8 cellular contexts compared by ENCODE assay signal in genomic region chr12:57838594-57839302, GRCh38.
A peak's percentile ranks its signal among the peaks of the same experiment; 100 is the strongest.
DNase-seq lines count a peak whose midpoint lies in the region; ATAC-seq and TF ChIP-seq lines count a peak whose summit lies in the region.

No MANE protein-coding gene starts in this region.

- in situ Hi-C loops in GM13976 (cut with MboI; ENCODE audit: low sequenced_read_pairs, unreplicated experiment): no loop called here

- H3K27ac ChIP-seq in BLaER1 (peak overlapping the region; percentile 24; the same call in 1 of the 2 replicates), mucosa of rectum (ENCODE audit: low read depth in 2 of 2, low read length in 2 of 2) (peak overlapping the region; percentile 19 to 24)

- TF ChIP-seq CTCF in HFF-Myc (IDR thresholded peaks at IDR 0.05; ENCODE audit: low read depth, low read length, missing control alignments): no peak
- TF ChIP-seq CTCF in GM13976 (IDR thresholded peaks at IDR 0.05; ENCODE audit: borderline replicate concordance, control extremely low read depth, extremely low read depth, insufficient read depth, missing control alignments): no peak

- H4K20me1 ChIP-seq in BLaER1: peaks cover 100% of the 10 kb centered on the region

- 0 out of 2 replicates have a peak overlapping the region, but pooled peaks have one; percentile 2 for H3K4me3 ChIP-seq in BLaER1
- peak overlapping the region; percentile 43; the same call in 1 of the 2 replicates for H3K4me3 ChIP-seq in HFF-Myc (replicated peaks; ENCODE audit: low read depth, low read length)
- peak overlapping the region in 1 of 2 donors; percentile 51 for H3K4me3 ChIP-seq in mucosa of rectum (ENCODE audit: low read length in 2 of 2)

- H3K36me3 ChIP-seq in BLaER1 (0 out of 2 replicates have a peak, but pooled peaks cover 6% of the 10 kb centered on the region), mucosa of rectum (ENCODE audit: control insufficient read depth in 2 of 2, insufficient read depth in 2 of 2, low read length in 2 of 2) (peaks cover 0 to 8% of the 10 kb centered on the region in 2 donors)

- H3K27me3 ChIP-seq in BLaER1 (no peaks in the 10 kb centered on the region), mucosa of rectum (ENCODE audit: control insufficient read depth in 2 of 2, insufficient read depth in 2 of 2, low read length in 2 of 2) (no peaks in the 10 kb centered on the region)

- peaks cover 100% of the 10 kb centered on the region for H3K4me1 ChIP-seq in BLaER1
- peaks cover 86 to 90% of the 10 kb centered on the region in 2 donors for H3K4me1 ChIP-seq in mucosa of rectum (ENCODE audit: control insufficient read depth in 2 of 2, insufficient read depth in 2 of 2, low read length in 2 of 2)

- H3K4me2 ChIP-seq in BLaER1: peak overlapping the region; percentile 86

- H3K9me3 ChIP-seq in BLaER1: no peaks in the 10 kb centered on the region
- H3K9me3 ChIP-seq in mucosa of rectum (ENCODE audit: control insufficient read depth in 2 of 2, low read length in 2 of 2): no peaks in the 10 kb centered on the region

- no peak for ATAC-seq in HG03045 (IDR thresholded peaks at IDR 0.05; ENCODE audit: unreplicated experiment)

- DNase-seq in HFF-Myc (ENCODE audit: extremely low read depth, low read depth) (no peak), GM13976 (ENCODE audit: low spot score) (no peak), DMS53 (lab: John Stamatoyannopoulos, UW) (no peak), DMS 273 (lab: John Stamatoyannopoulos, UW; ENCODE audit: unreplicated experiment) (no peak)
- peak; percentile 28 for DNase-seq in activated naive CD4-positive, alpha-beta T cell treated with anti-CD3 and anti-CD28 coated beads, Interleukin-2, amount 50 U/mL, for 16 hours

- peak overlapping the region; percentile 16; the same call in 1 of the 2 replicates for H3K9ac ChIP-seq in BLaER1
- no peak overlapping the region for H3K9ac ChIP-seq in mucosa of rectum (ENCODE audit: low read depth in 1 of 2, low read length in 2 of 2)
